ENCODE assay signal across 25 cellular contexts in genomic region chr7:131649879-131650278, GRCh38.
"Had no signal": no experiment of that assay in that cellular context is flagged by ENCODE, and none has a peak within 500 bp of the region (broad histone marks: within the 10 kb centered on the region; RNA-seq: fewer than 3 reads in every experiment).

No MANE protein-coding gene starts in this region.

- ATAC-seq: activated CD4-positive, alpha-beta T cell treated with anti-CD3 and anti-CD28 coated beads for 36 hours; activated CD8-positive, alpha-beta memory T cell treated with anti-CD3 and anti-CD28 coated beads, Interleukin-2, amount 10 ng/mL, durations not matched to agents 7 days and 5 days; activated CD8-positive, alpha-beta T cell treated with anti-CD3 and anti-CD28 coated beads, Interleukin-2, amount 10 ng/mL, durations not matched to agents 7 days and 5 days; activated T-cell treated with anti-CD3 and anti-CD28 coated beads, Interleukin-2, amount 50 U/mL, for 72 hours; foreskin keratinocyte; natural killer cell; stimulated activated memory B cell treated with anti-CD40 and anti-IgM and Interleukin-4, amounts not matched to agents 10 μg/mL and 1 μg/mL and 100 μg/mL, for 72 hours; stimulated activated naive CD8-positive, alpha-beta T cell treated with anti-CD3 and anti-CD28 coated beads, Interleukin-15, amount 100 ng/mL, for 72 hours had no signal

- H3K36me3 ChIP-seq: esophagus muscularis mucosa, upper lobe of left lung had no signal

- DNase-seq: activated B cell treated with CpG ODN at 0.5 μM for 24 hours; activated CD4-positive, alpha-beta T cell treated with anti-CD3 and anti-CD28 coated beads for 36 hours; activated CD8-positive, alpha-beta memory T cell treated with anti-CD3 and anti-CD28 coated beads, Interleukin-2, amount 10 ng/mL, durations not matched to agents 7 days and 5 days; activated CD8-positive, alpha-beta T cell treated with anti-CD3 and anti-CD28 coated beads, Interleukin-2, amount 10 ng/mL, durations not matched to agents 7 days and 5 days; activated effector memory CD4-positive, alpha-beta T cell treated with Interleukin-2 at 50 U/mL for 16 hours; activated naive CD4-positive, alpha-beta T cell treated with Interleukin-2 at 50 U/mL for 16 hours; activated T-cell treated with anti-CD3 and anti-CD28 coated beads, Interleukin-2, amount 50 U/mL, for 72 hours; anterior cingulate cortex; foreskin keratinocyte; left cardiac atrium; natural killer cell; stimulated activated CD4-positive, alpha-beta T cell treated with anti-CD3 and anti-CD28 coated beads, Interleukin-1b, Interleukin-23, amount 100 ng/mL, for 48 hours; stimulated activated CD4-positive, alpha-beta T cell treated with anti-CD3 and anti-CD28 coated beads, Interleukin-4, amount 100 ng/mL, for 4 hours; stimulated activated CD8-positive, alpha-beta memory T cell treated with anti-CD3 and anti-CD28 coated beads, Interleukin-4, amount 100 ng/mL, for 48 hours; stimulated activated naive CD8-positive, alpha-beta T cell treated with anti-CD3 and anti-CD28 coated beads, Interleukin-15, amount 100 ng/mL, for 72 hours; substantia nigra; T-helper 1 cell; upper lobe of left lung had no signal

- H3K4me1 Mint-ChIP-seq: activated B cell treated with CpG ODN at 0.5 μM for 24 hours; activated CD4-positive, alpha-beta T cell treated with anti-CD3 and anti-CD28 coated beads for 36 hours; activated CD8-positive, alpha-beta memory T cell treated with anti-CD3 and anti-CD28 coated beads, Interleukin-2, amount 10 ng/mL, durations not matched to agents 7 days and 5 days; stimulated activated memory B cell treated with anti-CD40 and anti-IgM and Interleukin-4, amounts not matched to agents 10 μg/mL and 1 μg/mL and 100 μg/mL, for 72 hours; stimulated activated naive CD8-positive, alpha-beta T cell treated with anti-CD3 and anti-CD28 coated beads, Interleukin-15, amount 100 ng/mL, for 72 hours had no signal

- H3K27ac ChIP-seq: foreskin keratinocyte, skin epidermis had no signal

- H3K27me3 Mint-ChIP-seq: dendritic cell treated with granulocyte-macrophage colony-stimulating factor and Interleukin-4, amounts not matched to agents 40 ng/mL and 50 ng/mL, for 4 days had no signal

- H3K27ac Mint-ChIP-seq: activated B cell treated with CpG ODN at 0.5 μM for 24 hours; activated CD4-positive, alpha-beta T cell treated with anti-CD3 and anti-CD28 coated beads for 36 hours; activated CD8-positive, alpha-beta memory T cell treated with anti-CD3 and anti-CD28 coated beads, Interleukin-2, amount 10 ng/mL, durations not matched to agents 7 days and 5 days; activated CD8-positive, alpha-beta T cell treated with anti-CD3 and anti-CD28 coated beads, Interleukin-2, amount 10 ng/mL, durations not matched to agents 7 days and 5 days; activated naive CD8-positive, alpha-beta T cell; activated T-cell treated with anti-CD3 and anti-CD28 coated beads, Interleukin-2, amount 50 U/mL, for 72 hours; dendritic cell treated with granulocyte-macrophage colony-stimulating factor and Interleukin-4, amounts not matched to agents 40 ng/mL and 50 ng/mL, for 4 days; natural killer cell; stimulated activated memory B cell treated with anti-CD40 and anti-IgM and Interleukin-4, amounts not matched to agents 10 μg/mL and 1 μg/mL and 100 μg/mL, for 72 hours; stimulated activated naive CD8-positive, alpha-beta T cell treated with anti-CD3 and anti-CD28 coated beads, Interleukin-15, amount 100 ng/mL, for 72 hours; T-helper 2 cell treated with Interferon-gamma antibody and Interleukin-4, amounts not matched to agents 5 μg/mL and 100 μg/mL, for 36 hours had no signal

- H3K4me1 ChIP-seq: foreskin keratinocyte had no signal

- H3K27me3 ChIP-seq: foreskin keratinocyte, upper lobe of left lung had no signal

- FAIRE-seq: islet of Langerhans had no signal

- H3K36me3 Mint-ChIP-seq: activated CD8-positive, alpha-beta memory T cell treated with anti-CD3 and anti-CD28 coated beads, Interleukin-2, amount 10 ng/mL, durations not matched to agents 7 days and 5 days; activated naive CD8-positive, alpha-beta T cell; natural killer cell; stimulated activated memory B cell treated with anti-CD40 and anti-IgM and Interleukin-4, amounts not matched to agents 10 μg/mL and 1 μg/mL and 100 μg/mL, for 72 hours had no signal

- H3K9me3 ChIP-seq: esophagus muscularis mucosa, upper lobe of left lung had no signal

- H3K4me3 Mint-ChIP-seq: activated B cell treated with CpG ODN at 0.5 μM for 24 hours; activated CD4-positive, alpha-beta T cell treated with anti-CD3 and anti-CD28 coated beads for 36 hours; activated CD8-positive, alpha-beta memory T cell treated with anti-CD3 and anti-CD28 coated beads, Interleukin-2, amount 10 ng/mL, durations not matched to agents 7 days and 5 days; activated CD8-positive, alpha-beta T cell treated with anti-CD3 and anti-CD28 coated beads, Interleukin-2, amount 10 ng/mL, durations not matched to agents 7 days and 5 days; activated naive CD8-positive, alpha-beta T cell; activated T-cell treated with anti-CD3 and anti-CD28 coated beads, Interleukin-2, amount 50 U/mL, for 72 hours; dendritic cell treated with granulocyte-macrophage colony-stimulating factor and Interleukin-4, amounts not matched to agents 40 ng/mL and 50 ng/mL, for 4 days; natural killer cell; stimulated activated memory B cell treated with anti-CD40 and anti-IgM and Interleukin-4, amounts not matched to agents 10 μg/mL and 1 μg/mL and 100 μg/mL, for 72 hours; stimulated activated naive CD8-positive, alpha-beta T cell treated with anti-CD3 and anti-CD28 coated beads, Interleukin-15, amount 100 ng/mL, for 72 hours; T-helper 2 cell treated with Interferon-gamma antibody and Interleukin-4, amounts not matched to agents 5 μg/mL and 100 μg/mL, for 36 hours had no signal

- H3K4me3 ChIP-seq: esophagus muscularis mucosa, skin epidermis, upper lobe of left lung had no signal

- H3K9me3 Mint-ChIP-seq: activated B cell treated with CpG ODN at 0.5 μM for 24 hours; dendritic cell treated with granulocyte-macrophage colony-stimulating factor and Interleukin-4, amounts not matched to agents 40 ng/mL and 50 ng/mL, for 4 days; natural killer cell; T-helper 2 cell treated with Interferon-gamma antibody and Interleukin-4, amounts not matched to agents 5 μg/mL and 100 μg/mL, for 36 hours had no signal
